Comparison of ENCODE assay signal across 19 cellular contexts in the genomic region with DNA sequence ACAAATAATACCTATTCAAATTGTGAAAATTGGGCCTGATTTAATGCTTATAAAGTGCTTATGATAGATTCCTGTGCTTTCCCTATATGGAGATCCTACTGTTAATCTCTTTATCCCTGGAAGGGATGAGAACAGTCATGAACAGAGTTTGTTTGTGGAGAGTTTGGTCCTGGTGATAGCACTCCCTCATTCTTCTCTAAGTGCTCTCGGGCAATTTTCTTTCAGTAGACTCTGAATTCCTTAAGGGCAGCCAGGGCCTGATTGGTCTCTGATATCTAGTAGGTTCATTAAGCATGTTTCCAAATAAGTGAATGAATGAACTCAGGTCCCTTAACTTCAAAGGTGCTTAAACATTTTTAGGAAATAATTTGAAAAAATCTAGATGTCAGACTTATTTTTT.
"Had no signal": no experiment of that assay in that cellular context is flagged by ENCODE, and none has a peak within 500 bp of the region (broad histone marks: within the 10 kb centered on the region; RNA-seq: fewer than 3 reads in every experiment).

No MANE protein-coding gene starts in this region.

- H2AFZ ChIP-seq: hepatocyte had no signal

- H3K27ac Mint-ChIP-seq: dendritic cell treated with granulocyte-macrophage colony-stimulating factor and Interleukin-4, amounts not matched to agents 40 ng/mL and 50 ng/mL, for 4 days; effector memory CD8-positive, alpha-beta T cell; naive B cell; nephron progenitor cell; stimulated activated memory B cell treated with anti-CD40 and anti-IgM and Interleukin-4, amounts not matched to agents 10 μg/mL and 1 μg/mL and 100 μg/mL, for 72 hours; stimulated activated naive CD8-positive, alpha-beta T cell treated with anti-CD3 and anti-CD28 coated beads, Interleukin-15, Interleukin-2, amounts not matched to agents 100 ng/mL and 50 ng/mL, for 24 hours had no signal

- H3K36me3 Mint-ChIP-seq: naive B cell; stimulated activated memory B cell treated with anti-CD40 and anti-IgM and Interleukin-4, amounts not matched to agents 10 μg/mL and 1 μg/mL and 100 μg/mL, for 72 hours had no signal

- H3K9me3 Mint-ChIP-seq: dendritic cell treated with granulocyte-macrophage colony-stimulating factor and Interleukin-4, amounts not matched to agents 40 ng/mL and 50 ng/mL, for 4 days; effector memory CD8-positive, alpha-beta T cell; naive B cell; nephron progenitor cell; stimulated activated memory B cell treated with anti-CD40 and anti-IgM and Interleukin-4, amounts not matched to agents 10 μg/mL and 1 μg/mL and 100 μg/mL, for 72 hours; stimulated activated naive CD8-positive, alpha-beta T cell treated with anti-CD3 and anti-CD28 coated beads, Interleukin-15, Interleukin-2, amounts not matched to agents 100 ng/mL and 50 ng/mL, for 24 hours had no signal

- H3K27me3 ChIP-seq: foreskin keratinocyte, hepatocyte, right lobe of liver, spleen, tibial artery had no signal

- H3K4me3 ChIP-seq: hepatocyte, psoas muscle, right lobe of liver, spleen, tibial artery had no signal

- ATAC-seq: effector memory CD8-positive, alpha-beta T cell; foreskin keratinocyte; left lobe of liver; psoas muscle; right lobe of liver; stimulated activated memory B cell treated with anti-CD40 and anti-IgM and Interleukin-4, amounts not matched to agents 10 μg/mL and 1 μg/mL and 100 μg/mL, for 72 hours had no signal

- H3K4me2 ChIP-seq: hepatocyte had no signal

- H3K27me3 Mint-ChIP-seq: dendritic cell treated with granulocyte-macrophage colony-stimulating factor and Interleukin-4, amounts not matched to agents 40 ng/mL and 50 ng/mL, for 4 days; stimulated activated naive CD8-positive, alpha-beta T cell treated with anti-CD3 and anti-CD28 coated beads, Interleukin-15, Interleukin-2, amounts not matched to agents 100 ng/mL and 50 ng/mL, for 24 hours had no signal

- H3K36me3 ChIP-seq: neutrophil, right lobe of liver, spleen, tibial artery had no signal

- H3K9me3 ChIP-seq: neutrophil, psoas muscle, right lobe of liver, spleen, tibial artery had no signal

- H3K79me2 ChIP-seq: hepatocyte had no signal

- H3K4me1 Mint-ChIP-seq: naive B cell; nephron progenitor cell; stimulated activated memory B cell treated with anti-CD40 and anti-IgM and Interleukin-4, amounts not matched to agents 10 μg/mL and 1 μg/mL and 100 μg/mL, for 72 hours had no signal

- DNase-seq: cerebellar nuclear complex; effector memory CD8-positive, alpha-beta T cell; foreskin keratinocyte; naive B cell; nephron progenitor cell; psoas muscle; retina; right lobe of liver; spleen; stimulated activated CD4-positive, alpha-beta T cell treated with anti-CD3 and anti-CD28 coated beads, Interleukin-15, amount 100 ng/mL, for 24 hours; stimulated activated CD4-positive, alpha-beta T cell treated with anti-CD3 and anti-CD28 coated beads, Interleukin-1b, Interleukin-23, amount 100 ng/mL, for 48 hours; stimulated activated CD4-positive, alpha-beta T cell treated with anti-CD3 and anti-CD28 coated beads, Interleukin-4, amount 100 ng/mL, for 24 hours; tibial artery had no signal

- H3K27ac ChIP-seq: foreskin keratinocyte, hepatocyte, neutrophil, psoas muscle, right lobe of liver, spleen, tibial artery had no signal

- H3K4me3 Mint-ChIP-seq: dendritic cell treated with granulocyte-macrophage colony-stimulating factor and Interleukin-4, amounts not matched to agents 40 ng/mL and 50 ng/mL, for 4 days; effector memory CD8-positive, alpha-beta T cell; naive B cell; nephron progenitor cell; stimulated activated memory B cell treated with anti-CD40 and anti-IgM and Interleukin-4, amounts not matched to agents 10 μg/mL and 1 μg/mL and 100 μg/mL, for 72 hours; stimulated activated naive CD8-positive, alpha-beta T cell treated with anti-CD3 and anti-CD28 coated beads, Interleukin-15, Interleukin-2, amounts not matched to agents 100 ng/mL and 50 ng/mL, for 24 hours had no signal

- H3K4me1 ChIP-seq: foreskin keratinocyte, psoas muscle, right lobe of liver, spleen, tibial artery had no signal
